In genomic region chr10:87053121-87053520, GRCh38 we compare ENCODE assay signal across 20 cellular contexts. TPM values are rescaled to one million over a fixed set of nuclear protein-coding genes. Genes with fewer than 3 reads are reported as not detected.
A peak's percentile ranks its signal among the peaks of the same experiment; 100 is the strongest.
DNase-seq lines count a peak whose midpoint lies in the region; ATAC-seq and TF ChIP-seq lines count a peak whose summit lies in the region.
"Had no signal": no experiment of that assay in that cellular context is flagged by ENCODE, and none has a peak within 500 bp of the region (broad histone marks: within the 10 kb centered on the region; RNA-seq: fewer than 3 reads in every experiment).

No MANE protein-coding gene starts in this region.

- no peak for TF ChIP-seq CTCF in tibial artery (IDR thresholded peaks at IDR 0.05)

- H3K27ac ChIP-seq in tibial artery: peak overlapping the region in 1 of 2 donors; percentile 16
- H3K27ac ChIP-seq: brain microvascular endothelial cell, foreskin keratinocyte, RWPE1, uterus had no signal

- H3K9me3 ChIP-seq in tibial artery: no peaks in the 10 kb centered on the region
- H3K9me3 ChIP-seq: uterus had no signal

- no peak overlapping the region for H3K4me3 ChIP-seq in tibial artery
- H3K4me3 ChIP-seq: uterus had no signal

- peaks cover 65 to 98% (median 74%) of the 10 kb centered on the region in 3 donors for H3K36me3 ChIP-seq in tibial artery
- H3K36me3 ChIP-seq: uterus had no signal

- peak; percentile 79 for ATAC-seq in left lobe of liver
- ATAC-seq: foreskin keratinocyte had no signal

- no peaks in the 10 kb centered on the region for H3K4me1 ChIP-seq in tibial artery
- H3K4me1 ChIP-seq: foreskin keratinocyte, uterus had no signal

- intact Hi-C loops in tibial artery (cut with DNase I; ENCODE audit: low total_unique reads): no loop called here

- peak; percentile 56 for DNase-seq in NCI-H2081 treated with DMSO at 0.1 percent for 48 hours (lab: John Stamatoyannopoulos, UW)
- DNase-seq in cerebellar cortex (ENCODE audit: low spot score): peak; percentile 30
- DNase-seq in left lobe of liver (ENCODE audit: low spot score): no peak
- peak; percentile 62 to 72 for DNase-seq in tibial artery
- no peak for DNase-seq in activated CD4-positive, CD25-positive, alpha-beta regulatory T cell (lab: John Stamatoyannopoulos, UW)
- DNase-seq in GM03348 (ENCODE audit: low spot score): no peak
- DNase-seq in activated CD8-positive, alpha-beta memory T cell treated with anti-CD3 and anti-CD28 coated beads, Interleukin-2, amount 50 U/mL, for 48 hours: no peak
- DNase-seq: activated CD4-positive, alpha-beta T cell treated with anti-CD3 and anti-CD28 coated beads, Interleukin-2, amount 50 U/mL, for 4 hours; brain microvascular endothelial cell; CD4-positive, CD25-positive, alpha-beta regulatory T cell; effector memory CD4-positive, alpha-beta T cell; foreskin keratinocyte; islet precursor cell; MV-4-11; NCI-H526 treated with DMSO at 0.1 percent for 48 hours; stimulated activated CD4-positive, alpha-beta T cell treated with anti-CD3 and anti-CD28 coated beads, Interleukin-2, amount 100 ng/mL, for 24 hours; stimulated activated CD8-positive, alpha-beta memory T cell treated with anti-CD3 and anti-CD28 coated beads, Interleukin-4, amount 100 ng/mL, for 48 hours; T-helper 9 cell had no signal

- H3K27me3 ChIP-seq in tibial artery: no peaks in the 10 kb centered on the region
- H3K27me3 ChIP-seq: brain microvascular endothelial cell, foreskin keratinocyte, uterus had no signal

RNA-seq across cellular contexts. Expression of gene FAM25A, which starts 33.0 kb away (rescaled TPM):
- not detected for total RNA-seq in left lobe of liver
- total RNA-seq: CD4-positive, CD25-positive, alpha-beta regulatory T cell; uterus had no signal

RNA-seq across cellular contexts. Expression of gene GLUD1, which starts 41.5 kb away (rescaled TPM):
- 524 TPM for total RNA-seq in left lobe of liver

RNA-seq across cellular contexts. Expression of gene SHLD2, which starts 41.9 kb away (rescaled TPM):
- 26.7 TPM for total RNA-seq in left lobe of liver

Comparison
In these comparisons a context has a peak if more than half of its experiments do, and no peak if none do; other contexts are left out.
1. DNase-seq: peak in NCI-H2081 treated with DMSO at 0.1 percent for 48 hours (single experiment), cerebellar cortex (single experiment) and tibial artery (2 of 2); none in left lobe of liver (single experiment), activated CD4-positive, CD25-positive, alpha-beta regulatory T cell (0 of 4), GM03348 (single experiment) and activated CD8-positive, alpha-beta memory T cell treated with anti-CD3 and anti-CD28 coated beads, Interleukin-2, amount 50 U/mL, for 48 hours (single experiment).